35 cellular contexts compared by ENCODE assay signal in genomic region chr7:102167254-102167653, GRCh38.
"Had no signal": no experiment of that assay in that cellular context is flagged by ENCODE, and none has a peak within 500 bp of the region (broad histone marks: within the 10 kb centered on the region; RNA-seq: fewer than 3 reads in every experiment).

No MANE protein-coding gene starts in this region.

- H3K4me3 Mint-ChIP-seq: activated B cell treated with CpG ODN at 0.5 μM for 24 hours; activated CD4-positive, alpha-beta memory T cell treated with anti-CD3 and anti-CD28 coated beads for 36 hours; activated CD4-positive, alpha-beta T cell treated with anti-CD3 and anti-CD28 coated beads, Interleukin-2, amount 10 ng/mL, durations not matched to agents 24 days and 14 days; activated CD8-positive, alpha-beta T cell treated with anti-CD3 and anti-CD28 coated beads for 36 hours; activated naive CD4-positive, alpha-beta T cell treated with anti-CD3 and anti-CD28 coated beads for 36 hours; activated naive CD8-positive, alpha-beta T cell treated with anti-CD3 and anti-CD28 coated beads for 36 hours; activated T-cell treated with anti-CD3 and anti-CD28 coated beads, Interleukin-2, amount 50 U/mL, for 4 hours; activated T-cell treated with anti-CD3 and anti-CD28 coated beads, Interleukin-2, amount 50 U/mL, for 72 hours; activated T-helper 1 cell treated with anti-CD3 and anti-CD28 coated beads, Interleukin-12 subunit alpha, Interleukin-12 subunit beta, Interleukin-2, Interleukin-4 antibody, amounts not matched to agents 30 ng/mL and 10 ng/mL and 1 ng/mL, durations not matched to agents 14 hours and 24 hours and 36 hours; activated T-helper 17 cell treated with anti-CD3 and anti-CD28 coated beads, Interleukin-2, amount 50 U/mL, for 72 hours; T-helper 1 cell treated with Interleukin-12 subunit alpha and Interleukin-12 subunit beta and Interleukin-4 antibody, amounts not matched to agents 30 μg/mL and 1 μg/mL, for 36 hours; T-helper 2 cell treated with Interferon-gamma antibody and Interleukin-4, amounts not matched to agents 5 μg/mL and 100 μg/mL, for 36 hours had no signal

- H3K36me3 ChIP-seq: adrenal gland, breast epithelium had no signal

- H3K9me3 Mint-ChIP-seq: activated B cell treated with CpG ODN at 0.5 μM for 24 hours; activated CD4-positive, alpha-beta memory T cell treated with anti-CD3 and anti-CD28 coated beads for 36 hours; activated CD4-positive, alpha-beta T cell treated with anti-CD3 and anti-CD28 coated beads, Interleukin-2, amount 10 ng/mL, durations not matched to agents 24 days and 14 days; activated CD8-positive, alpha-beta T cell treated with anti-CD3 and anti-CD28 coated beads for 36 hours; activated naive CD4-positive, alpha-beta T cell treated with anti-CD3 and anti-CD28 coated beads for 36 hours; activated naive CD4-positive, alpha-beta T cell treated with anti-CD3 and anti-CD28 coated beads, Interleukin-2, amount 50 U/mL, for 72 hours; activated naive CD8-positive, alpha-beta T cell treated with anti-CD3 and anti-CD28 coated beads for 36 hours; activated T-cell treated with anti-CD3 and anti-CD28 coated beads, Interleukin-2, amount 50 U/mL, for 4 hours; activated T-cell treated with anti-CD3 and anti-CD28 coated beads, Interleukin-2, amount 50 U/mL, for 72 hours; activated T-helper 1 cell treated with anti-CD3 and anti-CD28 coated beads, Interleukin-12 subunit alpha, Interleukin-12 subunit beta, Interleukin-2, Interleukin-4 antibody, amounts not matched to agents 30 ng/mL and 10 ng/mL and 1 ng/mL, durations not matched to agents 14 hours and 24 hours and 36 hours; activated T-helper 17 cell treated with anti-CD3 and anti-CD28 coated beads, Interleukin-2, amount 50 U/mL, for 72 hours; T-helper 1 cell treated with Interleukin-12 subunit alpha and Interleukin-12 subunit beta and Interleukin-4 antibody, amounts not matched to agents 30 μg/mL and 1 μg/mL, for 36 hours; T-helper 2 cell treated with Interferon-gamma antibody and Interleukin-4, amounts not matched to agents 5 μg/mL and 100 μg/mL, for 36 hours had no signal

- H3K4me1 ChIP-seq: adrenal gland, breast epithelium had no signal

- H3K27me3 ChIP-seq: adrenal gland, body of pancreas, brain microvascular endothelial cell, breast epithelium had no signal

- H3K4me1 Mint-ChIP-seq: activated B cell treated with CpG ODN at 0.5 μM for 24 hours; activated CD4-positive, alpha-beta T cell treated with anti-CD3 and anti-CD28 coated beads, Interleukin-2, amount 10 ng/mL, durations not matched to agents 24 days and 14 days; activated naive CD8-positive, alpha-beta T cell treated with anti-CD3 and anti-CD28 coated beads for 36 hours; activated T-helper 17 cell treated with anti-CD3 and anti-CD28 coated beads, Interleukin-2, amount 50 U/mL, for 72 hours had no signal

- H3K27me3 Mint-ChIP-seq: activated B cell treated with CpG ODN at 0.5 μM for 24 hours; activated CD4-positive, alpha-beta memory T cell treated with anti-CD3 and anti-CD28 coated beads for 36 hours; activated CD4-positive, alpha-beta T cell treated with anti-CD3 and anti-CD28 coated beads, Interleukin-2, amount 10 ng/mL, durations not matched to agents 24 days and 14 days; activated CD8-positive, alpha-beta T cell treated with anti-CD3 and anti-CD28 coated beads for 36 hours; activated naive CD8-positive, alpha-beta T cell treated with anti-CD3 and anti-CD28 coated beads for 36 hours; activated T-helper 17 cell treated with anti-CD3 and anti-CD28 coated beads, Interleukin-2, amount 50 U/mL, for 72 hours had no signal

- H3K36me3 Mint-ChIP-seq: activated CD4-positive, alpha-beta memory T cell treated with anti-CD3 and anti-CD28 coated beads for 36 hours; activated naive CD4-positive, alpha-beta T cell treated with anti-CD3 and anti-CD28 coated beads, Interleukin-2, amount 50 U/mL, for 72 hours; activated naive CD8-positive, alpha-beta T cell treated with anti-CD3 and anti-CD28 coated beads for 36 hours had no signal

- H3K27ac Mint-ChIP-seq: activated B cell treated with CpG ODN at 0.5 μM for 24 hours; activated CD4-positive, alpha-beta memory T cell treated with anti-CD3 and anti-CD28 coated beads for 36 hours; activated CD4-positive, alpha-beta T cell treated with anti-CD3 and anti-CD28 coated beads, Interleukin-2, amount 10 ng/mL, durations not matched to agents 24 days and 14 days; activated CD8-positive, alpha-beta T cell treated with anti-CD3 and anti-CD28 coated beads for 36 hours; activated naive CD8-positive, alpha-beta T cell treated with anti-CD3 and anti-CD28 coated beads for 36 hours; activated T-helper 1 cell treated with anti-CD3 and anti-CD28 coated beads, Interleukin-12 subunit alpha, Interleukin-12 subunit beta, Interleukin-2, Interleukin-4 antibody, amounts not matched to agents 30 ng/mL and 10 ng/mL and 1 ng/mL, durations not matched to agents 14 hours and 24 hours and 36 hours; activated T-helper 17 cell treated with anti-CD3 and anti-CD28 coated beads, Interleukin-2, amount 50 U/mL, for 72 hours; T-helper 1 cell treated with Interleukin-12 subunit alpha and Interleukin-12 subunit beta and Interleukin-4 antibody, amounts not matched to agents 30 μg/mL and 1 μg/mL, for 36 hours; T-helper 2 cell treated with Interferon-gamma antibody and Interleukin-4, amounts not matched to agents 5 μg/mL and 100 μg/mL, for 36 hours had no signal

- ATAC-seq: activated CD8-positive, alpha-beta T cell treated with anti-CD3 and anti-CD28 coated beads for 36 hours; activated naive CD4-positive, alpha-beta T cell treated with anti-CD3 and anti-CD28 coated beads, Interleukin-2, amount 50 U/mL, for 72 hours; activated T-cell treated with anti-CD3 and anti-CD28 coated beads, Interleukin-2, amount 50 U/mL, for 4 hours; activated T-cell treated with anti-CD3 and anti-CD28 coated beads, Interleukin-2, amount 50 U/mL, for 72 hours; activated T-helper 17 cell treated with anti-CD3 and anti-CD28 coated beads, Interleukin-2, amount 50 U/mL, for 72 hours; body of pancreas had no signal

- H3K27ac ChIP-seq: adrenal gland, body of pancreas, brain microvascular endothelial cell, breast epithelium, VCaP had no signal

- DNase-seq: activated B cell treated with CpG ODN at 0.5 μM for 24 hours; activated CD4-positive, alpha-beta memory T cell treated with anti-CD3 and anti-CD28 coated beads for 36 hours; activated CD4-positive, alpha-beta T cell treated with anti-CD3 and anti-CD28 coated beads for 4 hours; activated CD4-positive, alpha-beta T cell treated with anti-CD3 and anti-CD28 coated beads, Interleukin-2, amount 10 ng/mL, durations not matched to agents 24 days and 14 days; activated CD4-positive, alpha-beta T cell treated with anti-CD3 and anti-CD28 coated beads, Interleukin-2, amount 50 U/mL, for 1 hour; activated CD4-positive, alpha-beta T cell treated with anti-CD3 and anti-CD28 coated beads, Interleukin-2, amount 50 U/mL, for 4 hours; activated CD4-positive, CD25-positive, alpha-beta regulatory T cell treated with anti-CD3 and anti-CD28 coated beads, Interleukin-2, amount 50 U/mL, for 72 hours; activated CD8-positive, alpha-beta memory T cell treated with anti-CD3 and anti-CD28 coated beads, Interleukin-2, amount 50 U/mL, for 4 hours; activated CD8-positive, alpha-beta T cell treated with anti-CD3 and anti-CD28 coated beads for 36 hours; activated effector memory CD4-positive, alpha-beta T cell treated with anti-CD3 and anti-CD28 coated beads, Interleukin-2, amount 50 U/mL, for 16 hours; activated gamma-delta T cell treated with Interleukin-2 at 50 U/mL for 16 hours; activated naive CD4-positive, alpha-beta T cell; activated naive CD4-positive, alpha-beta T cell treated with anti-CD3 and anti-CD28 coated beads for 36 hours; activated naive CD4-positive, alpha-beta T cell treated with anti-CD3 and anti-CD28 coated beads, Interleukin-2, amount 50 U/mL, for 16 hours; activated naive CD8-positive, alpha-beta T cell treated with anti-CD3 and anti-CD28 coated beads for 36 hours; activated T-cell treated with anti-CD3 and anti-CD28 coated beads for 4 hours; activated T-cell treated with anti-CD3 and anti-CD28 coated beads, Interleukin-2, amount 50 U/mL, for 1 hour; activated T-cell treated with anti-CD3 and anti-CD28 coated beads, Interleukin-2, amount 50 U/mL, for 4 hours; activated T-cell treated with anti-CD3 and anti-CD28 coated beads, Interleukin-2, amount 50 U/mL, for 72 hours; adrenal gland; amniotic stem cell; aorta; body of pancreas; brain microvascular endothelial cell; central memory CD4-positive, alpha-beta T cell; T-helper 1 cell; T-helper 2 cell; T-helper 9 cell had no signal

- H3K4me3 ChIP-seq: adrenal gland, body of pancreas, breast epithelium had no signal

- H3K9me3 ChIP-seq: adrenal gland, body of pancreas, breast epithelium had no signal
